Comparison of ENCODE assay signal across 8 cellular contexts in genomic region chr3:55486857-55487375, GRCh38. TPM values are rescaled to one million over a fixed set of nuclear protein-coding genes. Genes with fewer than 3 reads are reported as not detected.
DNase-seq lines count a peak whose midpoint lies in the region; ATAC-seq, FAIRE-seq and TF ChIP-seq lines count a peak whose summit lies in the region.

TSS of gene WNT5A (minus strand) at chr3:55487306. CDS start at chr3:55486985, 321 bp downstream.

- H3K9me3 ChIP-seq in A549 (no peaks in the 10 kb centered on the region), HEK293 (ENCODE audit: control insufficient read depth, insufficient read depth, low read depth, low read length) (no peaks in the 10 kb centered on the region)

- H3K36me3 ChIP-seq in HEK293 (ENCODE audit: control insufficient read depth in 2 of 2, insufficient read depth in 1 of 2, low read length in 2 of 2): peaks cover 0 to 12% of the 10 kb centered on the region in 2 experiments; a peak in 1 of 3 replicates

- peaks cover 84% of the 10 kb centered on the region for H3K27me3 Mint-ChIP-seq in activated T-cell treated with anti-CD3 and anti-CD28 coated beads, Interleukin-2, amount 50 U/mL, for 72 hours (ENCODE audit: low read depth)

- FAIRE-seq in A549 (lab: Jason Lieb, UNC): no peak

- CTCF ChIA-PET in A549 (lab: Yijun Ruan, JAX): interaction anchor here (0.7 to 1.7 kb wide), 6 partner anchors 9 to 768 kb away, joined by 3 to 5 read pairs (median 3); no protein-coding TSS in a partner anchor
- CTCF ChIA-PET in HEK293 (lab: Yijun Ruan, JAX): interaction anchor here (0.7 kb wide), 1 partner anchor 1646 kb away, joined by 5 read pairs; no protein-coding TSS in a partner anchor

- peak within 1 kb of the TSS; percentile 76 to 91 for H3K4me3 Mint-ChIP-seq in activated T-cell treated with anti-CD3 and anti-CD28 coated beads, Interleukin-2, amount 50 U/mL, for 72 hours

- peak within 1 kb of the TSS; percentile 97 for H3K4me2 ChIP-seq in A549

- peak in 1 of 2 experiments; percentile 41 for DNase-seq in A549 (ENCODE audit: low read depth in 1 of 2, low spot score in 1 of 2)
- DNase-seq in activated T-cell treated with anti-CD3 and anti-CD28 coated beads, Interleukin-2, amount 50 U/mL, for 72 hours: no peak
- peak; percentile 65 for DNase-seq in hepatic stellate cell (ENCODE audit: low spot score)
- peak; percentile 65 for DNase-seq in sciatic nerve (ENCODE audit: low spot score)
- no peak for DNase-seq in SW 1271 (lab: John Stamatoyannopoulos, UW)
- DNase-seq in superior temporal gyrus (ENCODE audit: extremely low spot score): no peak
- DNase-seq in NCI-H1694 (lab: John Stamatoyannopoulos, UW): no peak

- H3K36me3 Mint-ChIP-seq in activated T-cell treated with anti-CD3 and anti-CD28 coated beads, Interleukin-2, amount 50 U/mL, for 72 hours (ENCODE audit: insufficient read depth in 2 of 2): no peaks in the 10 kb centered on the region

- H3K4me1 ChIP-seq in A549 (peaks cover 4% of the 10 kb centered on the region; the same call in 1 of the 3 replicates), HEK293 (ENCODE audit: control insufficient read depth, insufficient read depth, low read length) (peaks cover 18% of the 10 kb centered on the region)

- peaks cover 21% of the 10 kb centered on the region for H3K4me1 Mint-ChIP-seq in activated T-cell treated with anti-CD3 and anti-CD28 coated beads, Interleukin-2, amount 50 U/mL, for 72 hours (ENCODE audit: low read depth)

- peak; percentile 60 to 64 for ATAC-seq in A549
- no peak for ATAC-seq in activated T-cell treated with anti-CD3 and anti-CD28 coated beads, Interleukin-2, amount 50 U/mL, for 72 hours (replicated peaks in 1 of 2)
- no peak for ATAC-seq in sciatic nerve

- no peak within 1 kb of the TSS for H3K27ac Mint-ChIP-seq in activated T-cell treated with anti-CD3 and anti-CD28 coated beads, Interleukin-2, amount 50 U/mL, for 72 hours

- 6% methylated on average over 3 of the region's 52 CpGs for WGBS in A549 (ENCODE audit: missing lambda C conversion rate)

- POLR2A ChIA-PET in A549 (lab: Yijun Ruan, JAX) (no interaction called here), HEK293 (lab: Yijun Ruan, JAX) (interaction anchor here (0.6 to 1.0 kb wide), 3 partner anchors 14 to 97 kb away, joined by 3 read pairs; no protein-coding TSS in a partner anchor)

- H3K9me3 Mint-ChIP-seq in activated T-cell treated with anti-CD3 and anti-CD28 coated beads, Interleukin-2, amount 50 U/mL, for 72 hours: no peaks in the 10 kb centered on the region

- intact Hi-C loops in sciatic nerve (cut with DNase I): loop anchor here (10.0 kb wide), 2 partner anchors 258 to 768 kb away; no protein-coding TSS in a partner anchor

- H3K4me3 ChIP-seq in A549: peak within 1 kb of the TSS; percentile 65
- peak within 1 kb of the TSS; percentile 72 for H3K4me3 ChIP-seq in HEK293 (ENCODE audit: low read depth, low read length)

- TF ChIP-seq CTCF in A549 (IDR thresholded peaks at IDR 0.05): no peak
- no peak for TF ChIP-seq CTCF in HEK293 (tag by site-specific recombination; IDR thresholded peaks at IDR 0.05)

- TF ChIP-seq POLR2A in A549 (IDR thresholded peaks at IDR 0.05; ENCODE audit: low read length): no peak

- TF ChIP-seq RAD21 in A549 (conservative IDR thresholded peaks at IDR 0.05 in 1 of 2, IDR thresholded peaks at IDR 0.05 in 1 of 2): no peak

- TF ChIP-seq EP300 in A549 (IDR thresholded peaks at IDR 0.05): no peak

- peak within 1 kb of the TSS; percentile 51 to 81; a peak in 4 of 6 replicates for H3K27ac ChIP-seq in A549
- peak within 1 kb of the TSS; percentile 97 for H3K27ac ChIP-seq in HEK293 (ENCODE audit: extremely low read depth, low read depth, low read length)

TF ChIP-seq in A549, 52 proteins besides CTCF, POLR2A, EP300 and RAD21:
- TF ChIP-seq MYC (IDR thresholded peaks at IDR 0.05; ENCODE audit: borderline replicate concordance, low read length): no peak
- TF ChIP-seq MAZ (IDR thresholded peaks at IDR 0.05; ENCODE audit: borderline replicate concordance, low read depth, low read length): no peak
- no peak for TF ChIP-seq KDM5A (IDR thresholded peaks at IDR 0.05)
- no peak for TF ChIP-seq ZNF302 (CRISPR knock-in tag; IDR thresholded peaks at IDR 0.05)
- no peak for TF ChIP-seq RCOR1 (IDR thresholded peaks at IDR 0.05; ENCODE audit: low read depth, low read length)
- TF ChIP-seq HMGXB4 (CRISPR knock-in tag; IDR thresholded peaks at IDR 0.05; ENCODE audit: borderline replicate concordance): no peak
- no peak for TF ChIP-seq HEYL (CRISPR knock-in tag; IDR thresholded peaks at IDR 0.05)
- 0 out of 2 replicates have a peak, but pooled peaks have one; percentile 18 for TF ChIP-seq HDAC2 (IDR thresholded peaks at IDR 0.05)

TF ChIP-seq in HEK293, 187 proteins besides CTCF, POLR2A, EP300 and RAD21 (continues in another document):
- TF ChIP-seq FEZF1 (tag by site-specific recombination; IDR thresholded peaks at IDR 0.05) (peak; percentile 56; the same call in 1 of the 2 replicates), ZNF416 (tag by site-specific recombination; IDR thresholded peaks at IDR 0.05) (no peak), ZNF521 (tag by site-specific recombination; IDR thresholded peaks at IDR 0.05) (no peak), ZBTB20 (tag by site-specific recombination; IDR thresholded peaks at IDR 0.05) (peak; percentile 61; the same call in 1 of the 2 replicates), ZNF146 (tag by site-specific recombination; IDR thresholded peaks at IDR 0.05) (no peak; the same call in 1 of the 2 replicates), ZBTB11 (tag by site-specific recombination; conservative IDR thresholded peaks at IDR 0.05; ENCODE audit: low read depth) (no peak), INSM2 (tag by site-specific recombination; IDR thresholded peaks at IDR 0.05) (0 out of 2 replicates have a peak, but pooled peaks have one; percentile 16), SP2 (tag by site-specific recombination; IDR thresholded peaks at IDR 0.05) (peak; percentile 46), SP7 (tag by site-specific recombination; IDR thresholded peaks at IDR 0.05) (peak; percentile 43; the same call in 1 of the 2 replicates), ZNF133 (tag by site-specific recombination; IDR thresholded peaks at IDR 0.05) (no peak), BCL11A (tag by site-specific recombination; IDR thresholded peaks at IDR 0.05; ENCODE audit: low read depth) (no peak), ZNF677 (tag by site-specific recombination; IDR thresholded peaks at IDR 0.05) (no peak)

RNA-seq across cellular contexts. Expression of gene WNT5A, which starts in this region (rescaled TPM):
- polyA plus RNA-seq in A549 (2011; rRNA removed) (0.10 and 0.17 TPM in 2 replicates), A549 (2017; fragmentation: RNase III; extraction: RNeasy Plus Mini Kit Qiagen cat#74134 plus additional on column Dnase treatment) (0.55 to 1.3 TPM (median 1.1 TPM) in 3 replicates)
- polyA plus RNA-seq in A549 (2012; cell fraction: cytosol; rRNA removed): 0.13 and 0.21 TPM in 2 replicates
- 0.12 and 0.70 TPM in 2 replicates for polyA plus RNA-seq in A549 (2012; cell fraction: nucleus; rRNA removed)
- 0.19 and 0.50 TPM in 2 replicates for polyA minus RNA-seq in A549 (2011; rRNA and poly(A)+ RNA removed)
- total RNA-seq in activated T-cell treated with anti-CD3 and anti-CD28 coated beads, Interleukin-2, amount 50 U/mL, for 72 hours: 1 to 10 TPM in 1 of 2 donors, under 1 TPM in 1; 0.51 to 1.8 TPM
- 4.7 TPM for total RNA-seq in sciatic nerve

Comparison
In these comparisons a context has a peak if more than half of its experiments do, and no peak if none do; other contexts are left out.
1. ATAC-seq: peak in A549 (2 of 2); none in activated T-cell treated with anti-CD3 and anti-CD28 coated beads, Interleukin-2, amount 50 U/mL, for 72 hours (0 of 2) and sciatic nerve (single experiment).
2. DNase-seq: peak in hepatic stellate cell (single experiment) and sciatic nerve (single experiment); none in activated T-cell treated with anti-CD3 and anti-CD28 coated beads, Interleukin-2, amount 50 U/mL, for 72 hours (0 of 2), SW 1271 (0 of 2), superior temporal gyrus (single experiment) and NCI-H1694 (single experiment).